24 cellular contexts compared by ENCODE assay signal in genomic region chr3:134505485-134505884, GRCh38.
"Had no signal": no experiment of that assay in that cellular context is flagged by ENCODE, and none has a peak within 500 bp of the region (broad histone marks: within the 10 kb centered on the region; RNA-seq: fewer than 3 reads in every experiment).

No MANE protein-coding gene starts in this region.

- H3K36me3 ChIP-seq: ovary, thyroid gland had no signal

- DNase-seq: effector CD4-positive, alpha-beta T cell; hypothalamus; mucosa of descending colon; naive B cell; nucleus accumbens; ovary; psoas muscle; right cardiac atrium; sigmoid colon; stimulated activated CD4-positive, alpha-beta T cell treated with anti-CD3 and anti-CD28 coated beads, Interleukin-2, amount 100 ng/mL, for 24 hours; stimulated activated CD4-positive, alpha-beta T cell treated with anti-CD3 and anti-CD28 coated beads, Interleukin-4, amount 100 ng/mL, for 24 hours; stimulated activated naive CD4-positive, alpha-beta T cell treated with Interleukin-2 at 50 U/mL for 16 hours; stomach; thyroid gland; trophoblast cell had no signal

- H3K9me3 ChIP-seq: mucosa of descending colon, ovary, thyroid gland, vagina had no signal

- H3K4me3 Mint-ChIP-seq: memory B cell; mesothelial cell of epicardium; naive B cell; natural killer cell treated with Interleukin-12 subunit alpha and Interleukin-12 subunit beta and Interleukin-15 and Interleukin-18, amount 100 ng/mL, for 72 hours; neural crest cell; stimulated activated effector memory CD8-positive, alpha-beta T cell treated with anti-CD3 and anti-CD28 coated beads, Interleukin-12 subunit alpha, Interleukin-12 subunit beta, amount 100 ng/mL, for 72 hours had no signal

- H3K27me3 ChIP-seq: ovary, sigmoid colon, stomach, thyroid gland, vagina had no signal

- H3K4me3 ChIP-seq: coronary artery, lung, mucosa of descending colon, ovary, psoas muscle, sigmoid colon, stomach, thyroid gland, vagina had no signal

- H3K27ac ChIP-seq: coronary artery, ovary, psoas muscle, sigmoid colon, stomach, thyroid gland, vagina had no signal

- H3K27me3 Mint-ChIP-seq: memory B cell; naive B cell; natural killer cell treated with Interleukin-12 subunit alpha and Interleukin-12 subunit beta and Interleukin-15 and Interleukin-18, amount 100 ng/mL, for 72 hours had no signal

- H3K27ac Mint-ChIP-seq: memory B cell; mesothelial cell of epicardium; naive B cell; natural killer cell treated with Interleukin-12 subunit alpha and Interleukin-12 subunit beta and Interleukin-15 and Interleukin-18, amount 100 ng/mL, for 72 hours; stimulated activated effector memory CD8-positive, alpha-beta T cell treated with anti-CD3 and anti-CD28 coated beads, Interleukin-12 subunit alpha, Interleukin-12 subunit beta, amount 100 ng/mL, for 72 hours had no signal

- H3K4me1 ChIP-seq: thyroid gland, vagina had no signal

- H3K4me1 Mint-ChIP-seq: neural crest cell had no signal

- FAIRE-seq: keratinocyte had no signal
